ENCODE assay signal across 10 cellular contexts in genomic region chr4:103092245-103092644, GRCh38. TPM values are rescaled to one million over a fixed set of nuclear protein-coding genes. Genes with fewer than 3 reads are reported as not detected.
DNase-seq lines count a peak whose midpoint lies in the region; ATAC-seq, FAIRE-seq and TF ChIP-seq lines count a peak whose summit lies in the region.
"Had no signal": no experiment of that assay in that cellular context is flagged by ENCODE, and none has a peak within 500 bp of the region (broad histone marks: within the 10 kb centered on the region; RNA-seq: fewer than 3 reads in every experiment).

No MANE protein-coding gene starts in this region.

- H3K36me3 ChIP-seq in DOHH2 (ENCODE audit: control insufficient read depth, low read length): peaks cover 21% of the 10 kb centered on the region

- peak overlapping the region; percentile 9; the same call in 1 of the 2 replicates for H3K4me2 ChIP-seq in DOHH2 (ENCODE audit: low read length)

- H3K4me1 ChIP-seq in DOHH2 (ENCODE audit: control insufficient read depth, low read length): peaks cover 22% of the 10 kb centered on the region

- no peaks in the 10 kb centered on the region for H3K79me2 ChIP-seq in DOHH2 (ENCODE audit: control insufficient read depth, low read length)

- H3K27ac ChIP-seq in DOHH2 (ENCODE audit: low read depth, low read length): no peak overlapping the region
- H3K27ac ChIP-seq in dorsolateral prefrontal cortex: peak overlapping the region in 39 of 59 donors; percentile 7 to 85 (median 62)

- H3K27me3 ChIP-seq in DOHH2 (ENCODE audit: control insufficient read depth, low read length) (no peaks in the 10 kb centered on the region), dorsolateral prefrontal cortex (no peaks in the 10 kb centered on the region)

- H3K9me2 ChIP-seq in DOHH2 (replicated peaks; ENCODE audit: control insufficient read depth, low read length): no peaks in the 10 kb centered on the region

- no peak overlapping the region for H3K4me3 ChIP-seq in DOHH2 (ENCODE audit: low read length)
- peak overlapping the region in 5 of 59 donors; percentile 4 to 19 (median 8) for H3K4me3 ChIP-seq in dorsolateral prefrontal cortex
- H3K4me3 ChIP-seq: K562 had no signal

- no peaks in the 10 kb centered on the region for H3K9me3 ChIP-seq in DOHH2 (ENCODE audit: control insufficient read depth, insufficient read depth, low read length)

- ATAC-seq in HG03342 (IDR thresholded peaks at IDR 0.05; ENCODE audit: unreplicated experiment): peak; percentile 35
- ATAC-seq in HG03521 (IDR thresholded peaks at IDR 0.05; ENCODE audit: unreplicated experiment): no peak
- no peak for ATAC-seq in GM21619 (IDR thresholded peaks at IDR 0.05; ENCODE audit: unreplicated experiment)

- FAIRE-seq in A204.1 (lab: Jason Lieb, UNC): peak; percentile 77

- intact Hi-C loops in dorsolateral prefrontal cortex (cut with DNase I): loop anchor here in 1 of 2 donors (10.0 kb wide), 1 partner anchor 227 kb away; the partner anchor contains the start of gene CISD2

- no peak for TF ChIP-seq CTCF in DOHH2 (IDR thresholded peaks at IDR 0.05; ENCODE audit: low read depth, low read length, poor library complexity, severe bottlenecking)
- no peak for TF ChIP-seq CTCF in dorsolateral prefrontal cortex (IDR thresholded peaks at IDR 0.05 in 54 of 56, conservative IDR thresholded peaks at IDR 0.05 in 2 of 56; ENCODE audit: low read depth in 1 of 56, partially characterized antibody in 56 of 56)

- no peaks in the 10 kb centered on the region for H4K20me1 ChIP-seq in DOHH2 (ENCODE audit: control insufficient read depth, insufficient read depth, low read depth, low read length)

- DNase-seq in dorsolateral prefrontal cortex: no peak
- no peak for DNase-seq in NCI-H524 (lab: John Stamatoyannopoulos, UW)
- no peak for DNase-seq in epidermal melanocyte (ENCODE audit: insufficient read length, low spot score)
- DNase-seq: activated gamma-delta T cell had no signal

- H3F3A ChIP-seq in DOHH2 (ENCODE audit: control insufficient read depth, insufficient read depth): no peaks in the 10 kb centered on the region

RNA-seq across cellular contexts. Expression of gene BDH2, which starts 7.4 kb away (rescaled TPM):
- 10 to 100 TPM; 22.2 to 79.3 (median 39.1) TPM for total RNA-seq in dorsolateral prefrontal cortex

RNA-seq across cellular contexts. Expression of gene SLC9B2, which starts 15.7 kb away (rescaled TPM):
- 100 to 1,000 TPM in 50 of 120 experiments, 10 to 100 TPM in 70; 32.3 to 137 (median 97.0) TPM for total RNA-seq in dorsolateral prefrontal cortex
